ENCODE assay signal across 13 cellular contexts in genomic region chr1:78855258-78855657, GRCh38.
DNase-seq lines count a peak whose midpoint lies in the region; ATAC-seq and TF ChIP-seq lines count a peak whose summit lies in the region.
"Had no signal": no experiment of that assay in that cellular context is flagged by ENCODE, and none has a peak within 500 bp of the region (broad histone marks: within the 10 kb centered on the region; RNA-seq: fewer than 3 reads in every experiment).

No MANE protein-coding gene starts in this region.

- H3K4me1 ChIP-seq in MM.1S (ENCODE audit: low read length): peaks cover 9% of the 10 kb centered on the region
- no peaks in the 10 kb centered on the region for H3K4me1 ChIP-seq in BE2C
- H3K4me1 ChIP-seq in lower lobe of right lung: no peaks in the 10 kb centered on the region
- H3K4me1 ChIP-seq: breast epithelium had no signal

- H2AFZ ChIP-seq in MM.1S (ENCODE audit: low read length): no peak overlapping the region

- H3K9me3 ChIP-seq in MM.1S (replicated peaks; ENCODE audit: insufficient read depth, low read length) (no peaks in the 10 kb centered on the region), BE2C (no peaks in the 10 kb centered on the region), lower lobe of right lung (no peaks in the 10 kb centered on the region)
- H3K9me3 ChIP-seq: breast epithelium had no signal

- H3K36me3 ChIP-seq in MM.1S (replicated peaks; ENCODE audit: insufficient read depth, low read length): no peaks in the 10 kb centered on the region
- H3K36me3 ChIP-seq in BE2C: no peaks in the 10 kb centered on the region
- H3K36me3 ChIP-seq in lower lobe of right lung: no peaks in the 10 kb centered on the region
- H3K36me3 ChIP-seq: breast epithelium had no signal

- TF ChIP-seq POLR2A in erythroblast (IDR thresholded peaks at IDR 0.05; ENCODE audit: low read length): no peak

- H3K9ac ChIP-seq in MM.1S (ENCODE audit: low read length): no peak overlapping the region

- H3K27ac ChIP-seq in MM.1S (ENCODE audit: low read length) (no peak overlapping the region), lower lobe of right lung (no peak overlapping the region)
- H3K27ac ChIP-seq: breast epithelium had no signal

- H3K4me2 ChIP-seq in MM.1S (ENCODE audit: low read depth, low read length): no peak overlapping the region

- H3K79me2 ChIP-seq in MM.1S (ENCODE audit: low read length): no peaks in the 10 kb centered on the region

- no peaks in the 10 kb centered on the region for H3F3A ChIP-seq in MM.1S (ENCODE audit: insufficient read depth, low read length)

- DNase-seq in MM.1S (peak; percentile 74), erythroblast (lab: John Stamatoyannopoulos, UW) (no peak), BE2C (no peak), putamen (ENCODE audit: low spot score) (no peak), lower lobe of right lung (no peak)
- DNase-seq: CD8-positive, alpha-beta memory T cell; naive B cell; NCI-H2081; stimulated activated CD4-positive, alpha-beta T cell treated with anti-CD3 and anti-CD28 coated beads, Interleukin-12 subunit alpha, Interleukin-12 subunit beta, amount 100 ng/mL, for 4 hours had no signal

- intact Hi-C loops in lower lobe of right lung (cut with DNase I): no loop called here

- TF ChIP-seq CTCF in MM.1S (IDR thresholded peaks at IDR 0.05; ENCODE audit: low read length) (no peak), BE2C (IDR thresholded peaks at IDR 0.05; ENCODE audit: low read depth, low read length) (no peak), lower lobe of right lung (IDR thresholded peaks at IDR 0.05) (no peak)

- no peaks in the 10 kb centered on the region for H4K20me1 ChIP-seq in MM.1S (ENCODE audit: insufficient read depth, low read length)

- ATAC-seq in GM18867 (IDR thresholded peaks at IDR 0.05; ENCODE audit: unreplicated experiment) (peak; percentile 94), GM21423 (IDR thresholded peaks at IDR 0.05; ENCODE audit: unreplicated experiment) (peak; percentile 91), HG03045 (IDR thresholded peaks at IDR 0.05; ENCODE audit: unreplicated experiment) (peak; percentile 85), lower lobe of right lung (no peak)

- H3K9me2 ChIP-seq in MM.1S (replicated peaks; ENCODE audit: insufficient read depth, low read length): no peaks in the 10 kb centered on the region

- no peak overlapping the region for H3K4me3 ChIP-seq in MM.1S (ENCODE audit: low read length)
- no peak overlapping the region for H3K4me3 ChIP-seq in BE2C (ENCODE audit: low read depth, low read length)
- no peak overlapping the region for H3K4me3 ChIP-seq in lower lobe of right lung
- H3K4me3 ChIP-seq: breast epithelium had no signal

- H3K27me3 ChIP-seq in MM.1S (replicated peaks; ENCODE audit: insufficient read depth, low read length) (no peaks in the 10 kb centered on the region), BE2C (no peaks in the 10 kb centered on the region), lower lobe of right lung (ENCODE audit: low read depth) (no peaks in the 10 kb centered on the region)
- H3K27me3 ChIP-seq: breast epithelium had no signal

Comparison
In these comparisons a context has a peak if more than half of its experiments do, and no peak if none do; other contexts are left out.
1. ATAC-seq: peak in GM18867 (single experiment), GM21423 (single experiment) and HG03045 (single experiment); none in lower lobe of right lung (0 of 2).